Comparison of ENCODE assay signal across 22 cellular contexts in genomic region chr4:5942947-5943346, GRCh38. TPM values are rescaled to one million over a fixed set of nuclear protein-coding genes. Genes with fewer than 3 reads are reported as not detected.
DNase-seq lines count a peak whose midpoint lies in the region; ATAC-seq and TF ChIP-seq lines count a peak whose summit lies in the region.
"Had no signal": no experiment of that assay in that cellular context is flagged by ENCODE, and none has a peak within 500 bp of the region (broad histone marks: within the 10 kb centered on the region; RNA-seq: fewer than 3 reads in every experiment).

No MANE protein-coding gene starts in this region.

- no peaks in the 10 kb centered on the region for H3K4me1 ChIP-seq in upper lobe of right lung

- no peaks in the 10 kb centered on the region for H3K27me3 ChIP-seq in upper lobe of right lung
- H3K27me3 ChIP-seq: BE2C had no signal

- peak; percentile 23 for DNase-seq in COLO668 (lab: John Stamatoyannopoulos, UW; ENCODE audit: unreplicated experiment)
- peak; percentile 1 for DNase-seq in LHCN-M2 (ENCODE audit: low read depth)
- no peak for DNase-seq in left lobe of liver (ENCODE audit: low spot score)
- DNase-seq in upper lobe of right lung: peak; percentile 4
- no peak for DNase-seq in NCI-H2196 (lab: John Stamatoyannopoulos, UW; ENCODE audit: unreplicated experiment)
- DNase-seq: ACHN; BE2C; CD4-positive, alpha-beta T cell; DMS53; DND-41; EL; GOT3; H7; HFFc6; IMR-90 had no signal

- intact Hi-C loops in upper lobe of right lung (cut with DNase I): no loop called here

- H3K9me3 ChIP-seq in upper lobe of right lung: no peaks in the 10 kb centered on the region

- H3K36me3 ChIP-seq in upper lobe of right lung: no peaks in the 10 kb centered on the region
- H3K36me3 ChIP-seq: BE2C had no signal

- TF ChIP-seq CTCF in upper lobe of right lung (IDR thresholded peaks at IDR 0.05): no peak

- H3K27ac ChIP-seq in upper lobe of right lung: no peak overlapping the region
- H3K27ac ChIP-seq: C4-2B had no signal

- ATAC-seq in left lobe of liver (peak; percentile 56), upper lobe of right lung (no peak), HG02678 (IDR thresholded peaks at IDR 0.05; ENCODE audit: unreplicated experiment) (no peak)
- ATAC-seq: GM12878, HCT116, K562 had no signal

- no peak overlapping the region for H3K4me3 ChIP-seq in upper lobe of right lung
- H3K4me3 ChIP-seq: GM12878, K562 had no signal

RNA-seq across cellular contexts. Expression of gene CRMP1, which starts 50.1 kb away (rescaled TPM):
- total RNA-seq in LHCN-M2 (2014; rRNA removed) (5.7 and 7.3 TPM in 2 replicates), left lobe of liver (0.13 TPM), upper lobe of right lung (6.1 TPM)
- 18.6 TPM for polyA plus RNA-seq in LHCN-M2 (2012)
- total RNA-seq: CD4-positive, alpha-beta T cell; G401; HFFc6; HT-29 had no signal

Comparison
In these comparisons a context has a peak if more than half of its experiments do, and no peak if none do; other contexts are left out.
1. DNase-seq: peak in COLO668 (single experiment), LHCN-M2 (single experiment) and upper lobe of right lung (single experiment); none in left lobe of liver (single experiment) and NCI-H2196 (single experiment).